In the genomic region with DNA sequence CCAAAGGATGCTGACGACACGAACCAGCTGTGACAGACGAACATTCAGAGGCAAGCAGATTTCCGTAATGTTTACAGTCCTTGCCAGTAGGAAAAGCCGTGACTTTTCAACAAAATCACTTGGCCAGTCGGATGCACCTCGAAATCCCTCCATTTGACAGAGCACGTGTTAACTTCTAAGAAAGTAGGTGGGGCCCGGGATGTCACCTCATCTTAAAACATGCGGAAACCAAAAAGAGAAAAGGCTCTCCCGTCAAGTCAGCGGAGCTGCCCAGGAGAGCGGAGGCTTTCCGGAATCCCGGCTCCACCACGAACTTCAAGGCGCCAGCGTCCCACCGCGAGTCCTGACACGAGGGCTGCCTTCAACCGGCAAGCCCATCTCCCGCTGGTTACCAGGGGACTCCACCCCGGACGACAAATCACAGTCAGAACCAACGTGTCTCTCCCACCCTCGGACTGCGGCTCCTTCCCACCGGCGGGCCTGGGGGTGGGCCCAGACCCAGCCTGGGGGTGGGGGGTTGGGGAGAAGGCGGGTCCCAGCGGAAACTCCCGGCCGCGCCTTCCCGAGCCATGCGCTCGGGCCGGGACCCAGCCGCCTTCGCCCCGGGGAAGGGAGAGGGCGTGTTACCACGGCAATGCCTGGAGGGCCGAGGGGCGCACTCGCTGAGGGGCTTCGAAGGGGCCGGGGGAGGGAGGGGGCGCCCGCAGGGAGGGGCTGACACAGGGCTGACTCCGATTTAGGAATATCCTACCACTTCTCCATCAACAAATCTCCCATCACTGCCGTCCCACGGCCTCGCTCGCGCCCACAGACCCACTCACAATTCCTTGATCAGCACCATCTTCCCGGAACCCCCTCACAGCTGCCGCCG, we compare ENCODE assay signal across 8 cellular contexts. TPM values are rescaled to one million over a fixed set of nuclear protein-coding genes. Genes with fewer than 3 reads are reported as not detected.
A peak's percentile ranks its signal among the peaks of the same experiment; 100 is the strongest.
DNase-seq lines count a peak whose midpoint lies in the region; ATAC-seq and TF ChIP-seq lines count a peak whose summit lies in the region.

No MANE protein-coding gene starts in this region.

- H3K27me3 ChIP-seq in hepatocyte = no peaks in the 10 kb centered on the region

- DNase-seq in SIG-M5 treated with dmso at 0.1 percent for 504 hours (lab: John Stamatoyannopoulos, UW; ENCODE audit: unreplicated experiment) = peak; percentile 29
- DNase-seq in SIG-M5 (lab: John Stamatoyannopoulos, UW) = no peak
- peak; percentile 31 for DNase-seq in HS-27A (ENCODE audit: low read depth)
- DNase-seq in T-helper 17 cell = peak; percentile 7 to 47 (median 43)
- peak; percentile 77 for DNase-seq in hepatocyte (ENCODE audit: low spot score)
- peak; percentile 72 for DNase-seq in sciatic nerve (ENCODE audit: low spot score)

- WGBS in hepatocyte (ENCODE audit: low lambda C conversion rate, missing lambda C conversion rate) = under 1% methylated on average over 33 of the region's 60 CpGs

- intact Hi-C loops in sciatic nerve (cut with DNase I) = no loop called here

- peaks cover 6% of the 10 kb centered on the region for H3K36me3 Mint-ChIP-seq in T-helper 17 cell (ENCODE audit: low read depth)

- peaks cover 40% of the 10 kb centered on the region for H3K4me1 ChIP-seq in hepatocyte (ENCODE audit: insufficient read depth)

- H3K9me3 ChIP-seq in T-helper 17 cell (ENCODE audit: control insufficient read depth, low read length, poor library complexity, severe bottlenecking) = no peaks in the 10 kb centered on the region
- H3K9me3 ChIP-seq in hepatocyte (ENCODE audit: low read depth) = no peaks in the 10 kb centered on the region

- H3K27ac ChIP-seq in angular gyrus (ENCODE audit: low read depth, low read length) (peak overlapping the region; percentile 87), hepatocyte (peak overlapping the region; percentile 93)

- TF ChIP-seq CTCF in hepatocyte (IDR thresholded peaks at IDR 0.05; ENCODE audit: poor library complexity) = no peak

- H3K9me2 ChIP-seq in hepatocyte (replicated peaks; ENCODE audit: insufficient read depth) = no peaks in the 10 kb centered on the region

- peak overlapping the region; percentile 89 for H3K4me2 ChIP-seq in hepatocyte

- peak overlapping the region; percentile 63 for H3K4me3 ChIP-seq in hepatocyte

- H3K4me3 Mint-ChIP-seq in T-helper 17 cell = peak overlapping the region; percentile 97

- H3K36me3 ChIP-seq in hepatocyte (replicated peaks; ENCODE audit: insufficient read depth, low read depth) = no peaks in the 10 kb centered on the region

- H3K4me1 Mint-ChIP-seq in T-helper 17 cell = peaks cover 57% of the 10 kb centered on the region

- H3K79me2 ChIP-seq in hepatocyte = peaks cover 78% of the 10 kb centered on the region

- peak overlapping the region; percentile 98 for H3K27ac Mint-ChIP-seq in T-helper 17 cell

- H4K20me1 ChIP-seq in hepatocyte (ENCODE audit: insufficient read depth, poor library complexity, severe bottlenecking) = peaks cover 50% of the 10 kb centered on the region

- H2AFZ ChIP-seq in hepatocyte = peak overlapping the region; percentile 54

- no peaks in the 10 kb centered on the region for H3K27me3 Mint-ChIP-seq in T-helper 17 cell

- ATAC-seq in T-helper 17 cell (peak; percentile 14), sciatic nerve (peak; percentile 45), HG03571 (IDR thresholded peaks at IDR 0.05; ENCODE audit: unreplicated experiment) (no peak)

RNA-seq across cellular contexts. Expression of gene PITPNB, which starts 0.5 kb away (rescaled TPM):
- 10 to 100 TPM; 54.5 to 72.2 TPM for total RNA-seq in T-helper 17 cell
- 28.2 and 38.7 TPM in 2 replicates for total RNA-seq in hepatocyte
- 49.3 and 65.3 TPM in 2 replicates for polyA plus RNA-seq in hepatocyte
- total RNA-seq in sciatic nerve = 88.8 TPM
